Comparison of ENCODE assay signal across 16 cellular contexts in genomic region chr10:95476482-95477174, GRCh38.
DNase-seq lines count a peak whose midpoint lies in the region; ATAC-seq and TF ChIP-seq lines count a peak whose summit lies in the region.
"Had no signal": no experiment of that assay in that cellular context is flagged by ENCODE, and none has a peak within 500 bp of the region (broad histone marks: within the 10 kb centered on the region; RNA-seq: fewer than 3 reads in every experiment).

No MANE protein-coding gene starts in this region.

- H3K4me3 Mint-ChIP-seq in activated CD8-positive, alpha-beta memory T cell treated with anti-CD3 and anti-CD28 coated beads, Interleukin-2, amount 10 ng/mL, durations not matched to agents 7 days and 5 days: no peak overlapping the region
- H3K4me3 Mint-ChIP-seq: activated naive CD8-positive, alpha-beta T cell treated with anti-CD3 and anti-CD28 coated beads, Interleukin-2, amount 10 ng/mL, durations not matched to agents 7 days and 5 days; B cell; IgD-negative memory B cell had no signal

- H4K20me1 ChIP-seq in smooth muscle cell (ENCODE audit: low read depth): no peaks in the 10 kb centered on the region

- intact Hi-C loops in right lobe of liver (cut with DNase I): no loop called here
- intact Hi-C loops in spleen (cut with DNase I; ENCODE audit: low total_unique reads): no loop called here

- peak overlapping the region; percentile 92 for H3K27ac ChIP-seq in caudate nucleus (ENCODE audit: low read depth, low read length)
- H3K27ac ChIP-seq in right lobe of liver: peak overlapping the region; percentile 78 to 97 (median 97)
- peak overlapping the region; percentile 60 for H3K27ac ChIP-seq in smooth muscle cell (ENCODE audit: low read depth)
- H3K27ac ChIP-seq in spleen: peak overlapping the region in 1 of 8 donors; percentile 9
- H3K27ac ChIP-seq: GM23248 had no signal

- ATAC-seq in GM21529 (IDR thresholded peaks at IDR 0.05; ENCODE audit: unreplicated experiment): peak; percentile 58
- ATAC-seq in right lobe of liver: no peak
- no peak for ATAC-seq in activated CD8-positive, alpha-beta memory T cell treated with anti-CD3 and anti-CD28 coated beads, Interleukin-2, amount 10 ng/mL, durations not matched to agents 7 days and 5 days
- no peak for ATAC-seq in HG03095 (IDR thresholded peaks at IDR 0.05; ENCODE audit: unreplicated experiment)

- H3K4me1 Mint-ChIP-seq in activated CD8-positive, alpha-beta memory T cell treated with anti-CD3 and anti-CD28 coated beads, Interleukin-2, amount 10 ng/mL, durations not matched to agents 7 days and 5 days: no peaks in the 10 kb centered on the region
- H3K4me1 Mint-ChIP-seq: activated naive CD8-positive, alpha-beta T cell treated with anti-CD3 and anti-CD28 coated beads, Interleukin-2, amount 10 ng/mL, durations not matched to agents 7 days and 5 days; B cell had no signal

- CTCF ChIA-PET in activated CD8-positive, alpha-beta memory T cell treated with anti-CD3 and anti-CD28 coated beads, Interleukin-2, amount 10 ng/mL, durations not matched to agents 7 days and 5 days (lab: Charles Lee): no interaction called here

- no peak overlapping the region for H3K9ac ChIP-seq in smooth muscle cell (ENCODE audit: low read depth)
- H3K9ac ChIP-seq: GM23248 had no signal

- H3K4me3 ChIP-seq in right lobe of liver: no peak overlapping the region
- H3K4me3 ChIP-seq in smooth muscle cell: no peak overlapping the region
- no peak overlapping the region for H3K4me3 ChIP-seq in spleen
- H3K4me3 ChIP-seq: GM23248 had no signal

- H3K4me1 ChIP-seq in right lobe of liver: peaks cover 0 to 91% (median 44%) of the 10 kb centered on the region in 4 donors
- H3K4me1 ChIP-seq in smooth muscle cell (ENCODE audit: low read depth): peaks cover 27% of the 10 kb centered on the region
- H3K4me1 ChIP-seq in spleen: peaks cover 0 to 19% (median 7%) of the 10 kb centered on the region in 6 donors

- H3K27me3 ChIP-seq in right lobe of liver (no peaks in the 10 kb centered on the region), smooth muscle cell (ENCODE audit: low read depth) (no peaks in the 10 kb centered on the region), spleen (replicated peaks in 1 of 7) (no peaks in the 10 kb centered on the region)

- H3K36me3 ChIP-seq in right lobe of liver (no peaks in the 10 kb centered on the region), smooth muscle cell (ENCODE audit: low read depth) (no peaks in the 10 kb centered on the region), spleen (no peaks in the 10 kb centered on the region)

- H3K9me3 Mint-ChIP-seq in activated CD8-positive, alpha-beta memory T cell treated with anti-CD3 and anti-CD28 coated beads, Interleukin-2, amount 10 ng/mL, durations not matched to agents 7 days and 5 days (ENCODE audit: low read depth): no peaks in the 10 kb centered on the region
- H3K9me3 Mint-ChIP-seq: activated naive CD8-positive, alpha-beta T cell treated with anti-CD3 and anti-CD28 coated beads, Interleukin-2, amount 10 ng/mL, durations not matched to agents 7 days and 5 days; IgD-negative memory B cell had no signal

- TF ChIP-seq POLR2A in right lobe of liver (IDR thresholded peaks at IDR 0.05): no peak
- no peak for TF ChIP-seq POLR2A in spleen (IDR thresholded peaks at IDR 0.05)

- H3K4me2 ChIP-seq in smooth muscle cell: no peak overlapping the region

- peaks cover 4% of the 10 kb centered on the region for H3K79me2 ChIP-seq in smooth muscle cell (ENCODE audit: low read depth)

- H3F3A ChIP-seq in smooth muscle cell (ENCODE audit: low read depth): peaks cover 7% of the 10 kb centered on the region

- H3K9me3 ChIP-seq in right lobe of liver (no peaks in the 10 kb centered on the region), smooth muscle cell (replicated peaks; ENCODE audit: low read depth) (no peaks in the 10 kb centered on the region), spleen (no peaks in the 10 kb centered on the region)

- WGBS in right lobe of liver (ENCODE audit: insufficient coverage, low coverage, low lambda C conversion rate, missing lambda C conversion rate): 67% methylated on average over 5 of the region's 5 CpGs
- 74% methylated on average over 5 of the region's 5 CpGs for WGBS in smooth muscle cell (ENCODE audit: low lambda C conversion rate)
- WGBS in spleen, 5 donors: 71 to 88% (median 81%) methylated on average over 5 of the region's 5 CpGs

- peaks cover 2% of the 10 kb centered on the region for H3K27me3 Mint-ChIP-seq in activated CD8-positive, alpha-beta memory T cell treated with anti-CD3 and anti-CD28 coated beads, Interleukin-2, amount 10 ng/mL, durations not matched to agents 7 days and 5 days
- H3K27me3 Mint-ChIP-seq: IgD-negative memory B cell had no signal

- H3K36me3 Mint-ChIP-seq in activated CD8-positive, alpha-beta memory T cell treated with anti-CD3 and anti-CD28 coated beads, Interleukin-2, amount 10 ng/mL, durations not matched to agents 7 days and 5 days: no peaks in the 10 kb centered on the region
- H3K36me3 Mint-ChIP-seq: activated naive CD8-positive, alpha-beta T cell treated with anti-CD3 and anti-CD28 coated beads, Interleukin-2, amount 10 ng/mL, durations not matched to agents 7 days and 5 days; IgD-negative memory B cell had no signal

- TF ChIP-seq CTCF in right lobe of liver (IDR thresholded peaks at IDR 0.05) (no peak), smooth muscle cell (IDR thresholded peaks at IDR 0.05; ENCODE audit: borderline replicate concordance, insufficient read depth, poor library complexity, severe bottlenecking) (no peak), spleen (IDR thresholded peaks at IDR 0.05 in 8 of 11, conservative IDR thresholded peaks at IDR 0.05 in 3 of 11) (no peak)

- H3K27ac Mint-ChIP-seq in activated CD8-positive, alpha-beta memory T cell treated with anti-CD3 and anti-CD28 coated beads, Interleukin-2, amount 10 ng/mL, durations not matched to agents 7 days and 5 days: no peak overlapping the region
- H3K27ac Mint-ChIP-seq: activated naive CD8-positive, alpha-beta T cell treated with anti-CD3 and anti-CD28 coated beads, Interleukin-2, amount 10 ng/mL, durations not matched to agents 7 days and 5 days; B cell; IgD-negative memory B cell had no signal

- DNase-seq in caudate nucleus (lab: John Stamatoyannopoulos, UW) (peak in 3 of 61 donors; percentile 24 to 31 (median 31)), right lobe of liver (no peak), smooth muscle cell (lab: John Stamatoyannopoulos, UW; ENCODE audit: unreplicated experiment) (no peak), spleen (no peak)
- DNase-seq in stimulated activated naive CD4-positive, alpha-beta T cell (lab: John Stamatoyannopoulos, UW): no peak
- no peak for DNase-seq in activated CD8-positive, alpha-beta memory T cell treated with anti-CD3 and anti-CD28 coated beads, Interleukin-2, amount 10 ng/mL, durations not matched to agents 7 days and 5 days
- DNase-seq: activated CD8-positive, alpha-beta memory T cell treated with anti-CD3 and anti-CD28 coated beads, Interleukin-2, amount 50 U/mL, for 4 hours; activated naive CD8-positive, alpha-beta T cell treated with anti-CD3 and anti-CD28 coated beads, Interleukin-2, amount 10 ng/mL, durations not matched to agents 7 days and 5 days; DMS79; effector CD8-positive, alpha-beta T cell; GM23248; SHP77 had no signal

- no peak overlapping the region for H2AFZ ChIP-seq in smooth muscle cell (ENCODE audit: low read depth)
- H2AFZ ChIP-seq: GM23248 had no signal
